Comparison of ENCODE assay signal across 27 cellular contexts in genomic region chr2:240970816-240971215, GRCh38.
"Had no signal": no experiment of that assay in that cellular context is flagged by ENCODE, and none has a peak within 500 bp of the region (broad histone marks: within the 10 kb centered on the region; RNA-seq: fewer than 3 reads in every experiment).

No MANE protein-coding gene starts in this region.

- H3K4me1 Mint-ChIP-seq: memory B cell; naive B cell; stimulated activated memory B cell treated with anti-CD40 and anti-IgM and Interleukin-4, amounts not matched to agents 10 μg/mL and 1 μg/mL and 100 μg/mL, for 72 hours had no signal

- H3K4me1 ChIP-seq: gastrocnemius medialis, left lung had no signal

- H3K27ac Mint-ChIP-seq: memory B cell; natural killer cell treated with Interleukin-12 subunit alpha and Interleukin-12 subunit beta and Interleukin-15 and Interleukin-18, amount 100 ng/mL, for 72 hours; stimulated activated memory B cell treated with anti-CD40 and anti-IgM and Interleukin-4, amounts not matched to agents 10 μg/mL and 1 μg/mL and 100 μg/mL, for 72 hours; type B pancreatic cell had no signal

- ATAC-seq: esophagus mucosa; gastrocnemius medialis; left lung; natural killer cell treated with Interleukin-12 subunit alpha and Interleukin-12 subunit beta and Interleukin-15 and Interleukin-18, amount 100 ng/mL, for 72 hours; stimulated activated memory B cell treated with anti-CD40 and anti-IgM and Interleukin-4, amounts not matched to agents 10 μg/mL and 1 μg/mL and 100 μg/mL, for 72 hours; stimulated activated naive CD8-positive, alpha-beta T cell treated with anti-CD3 and anti-CD28 coated beads, Interleukin-15, Interleukin-2, amounts not matched to agents 100 U/mL and 50 U/mL, for 24 hours had no signal

- H3K9me3 ChIP-seq: gastrocnemius medialis, left lung, spleen, testis, tibial artery had no signal

- H3K4me3 ChIP-seq: dorsolateral prefrontal cortex, gastrocnemius medialis, left lung, lung, skin epidermis, spleen, testis, tibial artery had no signal

- H3K9me3 Mint-ChIP-seq: natural killer cell treated with Interleukin-12 subunit alpha and Interleukin-12 subunit beta and Interleukin-15 and Interleukin-18, amount 100 ng/mL, for 72 hours had no signal

- H3K4me3 Mint-ChIP-seq: memory B cell; naive B cell; natural killer cell treated with Interleukin-12 subunit alpha and Interleukin-12 subunit beta and Interleukin-15 and Interleukin-18, amount 100 ng/mL, for 72 hours; neural crest cell; stimulated activated memory B cell treated with anti-CD40 and anti-IgM and Interleukin-4, amounts not matched to agents 10 μg/mL and 1 μg/mL and 100 μg/mL, for 72 hours; type B pancreatic cell had no signal

- FAIRE-seq: colon, keratinocyte had no signal

- DNase-seq: caudate nucleus; cerebellar nuclear complex; dorsolateral prefrontal cortex; effector CD4-positive, alpha-beta T cell; gastrocnemius medialis; head of caudate nucleus; left lung; naive B cell; nucleus accumbens; retina; stimulated activated CD4-positive, alpha-beta T cell treated with anti-CD3 and anti-CD28 coated beads, Interleukin-4, amount 100 ng/mL, for 4 hours; stimulated activated naive CD8-positive, alpha-beta T cell treated with anti-CD3 and anti-CD28 coated beads, Interleukin-15, Interleukin-2, amounts not matched to agents 100 U/mL and 50 U/mL, for 24 hours; substantia nigra; testis; tibial artery had no signal

- H3K27me3 ChIP-seq: testis had no signal

- H3K36me3 Mint-ChIP-seq: natural killer cell treated with Interleukin-12 subunit alpha and Interleukin-12 subunit beta and Interleukin-15 and Interleukin-18, amount 100 ng/mL, for 72 hours; stimulated activated memory B cell treated with anti-CD40 and anti-IgM and Interleukin-4, amounts not matched to agents 10 μg/mL and 1 μg/mL and 100 μg/mL, for 72 hours; type B pancreatic cell had no signal

- H3K27ac ChIP-seq: dorsolateral prefrontal cortex, epithelial cell of prostate, gastrocnemius medialis, left lung, spleen, testis, tibial artery had no signal

- H3K36me3 ChIP-seq: gastrocnemius medialis, left lung, spleen, tibial artery had no signal
